Comparison of ENCODE assay signal across 1 cellular context in genomic region chr11:93131709-93132108, GRCh38.
TF ChIP-seq lines count a peak whose summit lies in the region.

No MANE protein-coding gene starts in this region.

TF ChIP-seq in GM12878, 131 proteins besides CTCF, POLR2A, EP300 and RAD21:
- no peak for TF ChIP-seq ZBTB11 (CRISPR knock-in tag; IDR thresholded peaks at IDR 0.05)
- TF ChIP-seq GATAD2B (conservative IDR thresholded peaks at IDR 0.05; ENCODE audit: low read depth) = no peak
- TF ChIP-seq ZNF24 (IDR thresholded peaks at IDR 0.05) = no peak
- no peak for TF ChIP-seq TCF3 (IDR thresholded peaks at IDR 0.05; ENCODE audit: borderline replicate concordance, insufficient read depth, low read depth, low read length)
- TF ChIP-seq SMAD5 (IDR thresholded peaks at IDR 0.05; ENCODE audit: low read depth) = no peak
- TF ChIP-seq NFIC (IDR thresholded peaks at IDR 0.05; ENCODE audit: low read depth, low read length) = no peak
- TF ChIP-seq CHD4 (IDR thresholded peaks at IDR 0.05) = no peak
- no peak for TF ChIP-seq ATF7 (IDR thresholded peaks at IDR 0.05; ENCODE audit: low read depth)
- no peak for TF ChIP-seq ZBTB33 (IDR thresholded peaks at IDR 0.05)
- no peak for TF ChIP-seq ASH2L (IDR thresholded peaks at IDR 0.05; ENCODE audit: borderline replicate concordance, low read depth)
- TF ChIP-seq FOXM1 (IDR thresholded peaks at IDR 0.05; ENCODE audit: low read depth, low read length) = no peak
- no peak for TF ChIP-seq HSF1 (IDR thresholded peaks at IDR 0.05; ENCODE audit: low read depth, low read length)
TF ChIP-seq in GM12878: peak in this region for 0.
